ENCODE assay signal across 1 cellular context in the genomic region with DNA sequence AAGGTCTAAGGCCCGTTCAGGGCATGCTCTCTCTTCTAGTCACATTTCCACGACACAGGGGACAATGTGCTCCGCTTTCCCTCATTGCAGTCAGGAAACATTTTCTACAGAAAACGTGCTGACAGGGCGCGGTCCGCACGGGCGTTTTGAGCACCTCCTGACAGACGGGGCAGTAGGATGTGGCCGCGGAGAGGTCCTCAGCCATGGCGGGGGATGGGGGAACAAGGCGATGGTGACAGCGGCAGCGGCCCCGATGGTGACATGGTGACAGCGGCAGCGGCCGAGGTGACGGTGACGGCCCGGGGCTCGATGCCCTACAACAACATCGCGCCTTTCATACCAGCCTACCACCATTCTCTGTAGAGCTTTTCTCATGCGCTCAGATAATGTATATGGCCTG.
TF ChIP-seq lines count a peak whose summit lies in the region.

No MANE protein-coding gene starts in this region.

TF ChIP-seq in GM23338, 12 proteins besides CTCF, POLR2A, EP300 and RAD21:
- TF ChIP-seq ZNF114 (CRISPR knock-in tag; IDR thresholded peaks at IDR 0.05) (no peak), NANOG (IDR thresholded peaks at IDR 0.05; ENCODE audit: borderline replicate concordance) (no peak), JUNB (IDR thresholded peaks at IDR 0.05; ENCODE audit: unreplicated experiment) (no peak), ZNF331 (CRISPR knock-in tag; IDR thresholded peaks at IDR 0.05; ENCODE audit: low read depth) (no peak), STAT1 (IDR thresholded peaks at IDR 0.05; ENCODE audit: unreplicated experiment) (no peak), REST (IDR thresholded peaks at IDR 0.05; ENCODE audit: unreplicated experiment) (no peak), EZH2phosphoT487 (IDR thresholded peaks at IDR 0.05; ENCODE audit: unreplicated experiment) (no peak), ZNF462 (CRISPR knock-in tag; IDR thresholded peaks at IDR 0.05) (no peak), CREB1 (CRISPR knock-in tag; IDR thresholded peaks at IDR 0.05; ENCODE audit: low read depth) (no peak)
